35 cellular contexts compared by ENCODE assay signal in the genomic region with DNA sequence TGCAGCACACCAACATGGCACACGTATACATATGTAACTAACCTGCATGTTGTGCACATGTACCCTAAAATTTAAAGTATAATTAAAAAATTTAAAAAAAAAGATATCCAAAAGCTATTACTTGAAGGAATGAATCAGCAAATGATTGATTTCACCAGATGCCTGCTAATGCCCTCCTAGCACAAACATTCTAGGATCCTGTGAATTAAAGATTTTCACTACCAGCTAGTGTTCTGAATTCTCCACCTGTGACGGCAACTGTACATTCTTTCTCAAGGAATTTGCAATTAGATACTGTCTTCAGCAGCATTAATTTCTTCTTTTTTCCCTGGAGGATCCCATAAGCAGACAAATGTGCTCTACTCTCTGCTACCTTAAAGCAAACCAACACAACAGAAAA.
"Had no signal": no experiment of that assay in that cellular context is flagged by ENCODE, and none has a peak within 500 bp of the region (broad histone marks: within the 10 kb centered on the region; RNA-seq: fewer than 3 reads in every experiment).

No MANE protein-coding gene starts in this region.

- H3K36me3 ChIP-seq: MG63 had no signal

- H3K4me3 ChIP-seq: MG63 had no signal

- H3K27me3 ChIP-seq: MG63 had no signal

- H3K27ac ChIP-seq: KMS-11 had no signal

- H3K9me3 ChIP-seq: MG63 had no signal

- DNase-seq: Karpas-422, Kasumi-1, KBM-7, KG1, MG63, MM.1S, NCI-H1048, NCI-H1092, NCI-H1092 treated with DMSO at 0.1 percent for 48 hours, NCI-H1105, NCI-H1105 treated with DMSO at 0.1 percent for 48 hours, NCI-H1417, NCI-H1417 treated with DMSO at 0.1 percent for 48 hours, NCI-H1436, NCI-H1436 treated with DMSO at 0.1 percent for 48 hours, NCI-H146, NCI-H1694, NCI-H1694 treated with DMSO at 0.1 percent for 48 hours, NCI-H187, NCI-H187 treated with DMSO at 0.1 percent for 48 hours, NCI-H1930, NCI-H2029, NCI-H2029 treated with DMSO at 0.1 percent for 48 hours, NCI-H2081, NCI-H2081 treated with DMSO at 0.1 percent for 48 hours, NCI-H2107, NCI-H2171, NCI-H2171 treated with DMSO at 0.1 percent for 48 hours, NCI-H2227 treated with DMSO at 0.1 percent for 48 hours, NCI-H226, NCI-H345, NCI-H446, NCI-H446 treated with DMSO at 0.1 percent for 48 hours, NCI-H510A had no signal

- H3K9ac ChIP-seq: KMS-11 had no signal

- H3K4me2 ChIP-seq: KMS-11 had no signal
